18 cellular contexts compared by ENCODE assay signal in genomic region chr3:43505351-43505750, GRCh38.
A peak's percentile ranks its signal among the peaks of the same experiment; 100 is the strongest.
DNase-seq lines count a peak whose midpoint lies in the region; ATAC-seq, FAIRE-seq and TF ChIP-seq lines count a peak whose summit lies in the region.
"Had no signal": no experiment of that assay in that cellular context is flagged by ENCODE, and none has a peak within 500 bp of the region (broad histone marks: within the 10 kb centered on the region; RNA-seq: fewer than 3 reads in every experiment).

No MANE protein-coding gene starts in this region.

- no peak for FAIRE-seq in astrocyte (lab: Jason Lieb, UNC)
- FAIRE-seq: HTR-8/SVneo, islet of Langerhans, small intestine had no signal

- H3K4me3 ChIP-seq in astrocyte (ENCODE audit: insufficient read depth, low read depth, low read length): no peak overlapping the region

- no peaks in the 10 kb centered on the region for H3K36me3 ChIP-seq in astrocyte (ENCODE audit: insufficient read depth, low read length)
- H3K36me3 ChIP-seq: brain microvascular endothelial cell had no signal

- no peak overlapping the region for H3K9ac ChIP-seq in astrocyte (ENCODE audit: low read length)

- peaks cover 19% of the 10 kb centered on the region for H3K4me1 Mint-ChIP-seq in activated CD8-positive, alpha-beta memory T cell treated with anti-CD3 and anti-CD28 coated beads, Interleukin-2, amount 10 ng/mL, durations not matched to agents 7 days and 5 days
- no peaks in the 10 kb centered on the region for H3K4me1 Mint-ChIP-seq in astrocyte (ENCODE audit: low read depth, unreplicated experiment)
- H3K4me1 Mint-ChIP-seq: WTC11 had no signal

- H3K9me3 Mint-ChIP-seq in activated CD8-positive, alpha-beta memory T cell treated with anti-CD3 and anti-CD28 coated beads, Interleukin-2, amount 10 ng/mL, durations not matched to agents 7 days and 5 days (ENCODE audit: low read depth): no peaks in the 10 kb centered on the region
- no peaks in the 10 kb centered on the region for H3K9me3 Mint-ChIP-seq in astrocyte (ENCODE audit: unreplicated experiment)
- H3K9me3 Mint-ChIP-seq: WTC11 had no signal

- H2AFZ ChIP-seq in astrocyte (ENCODE audit: low read depth, low read length): no peak overlapping the region

- H3K27ac ChIP-seq in astrocyte (ENCODE audit: low read depth, low read length): no peak overlapping the region
- H3K27ac ChIP-seq: brain microvascular endothelial cell had no signal

- no peak overlapping the region for H3K27ac Mint-ChIP-seq in activated CD8-positive, alpha-beta memory T cell treated with anti-CD3 and anti-CD28 coated beads, Interleukin-2, amount 10 ng/mL, durations not matched to agents 7 days and 5 days
- H3K27ac Mint-ChIP-seq in astrocyte (ENCODE audit: unreplicated experiment): no peak overlapping the region
- H3K27ac Mint-ChIP-seq: WTC11 had no signal

- peak; percentile 47 for ATAC-seq in activated CD8-positive, alpha-beta memory T cell treated with anti-CD3 and anti-CD28 coated beads, Interleukin-2, amount 10 ng/mL, durations not matched to agents 7 days and 5 days
- ATAC-seq in HG03139 (IDR thresholded peaks at IDR 0.05; ENCODE audit: unreplicated experiment): no peak
- ATAC-seq: WTC11 had no signal

- no peaks in the 10 kb centered on the region for H3K79me2 ChIP-seq in astrocyte (ENCODE audit: insufficient read depth, low read length)

- no peaks in the 10 kb centered on the region for H3K36me3 Mint-ChIP-seq in activated CD8-positive, alpha-beta memory T cell treated with anti-CD3 and anti-CD28 coated beads, Interleukin-2, amount 10 ng/mL, durations not matched to agents 7 days and 5 days
- H3K36me3 Mint-ChIP-seq in astrocyte (ENCODE audit: low read depth, unreplicated experiment): peaks cover 2% of the 10 kb centered on the region

- CTCF ChIA-PET in activated CD8-positive, alpha-beta memory T cell treated with anti-CD3 and anti-CD28 coated beads, Interleukin-2, amount 10 ng/mL, durations not matched to agents 7 days and 5 days (lab: Charles Lee): interaction anchor here (1.1 to 2.9 kb wide), 2 partner anchors 14 to 345 kb away, joined by 3 to 12 read pairs; no protein-coding TSS in a partner anchor

- H3K4me2 ChIP-seq in astrocyte (ENCODE audit: low read length): no peak overlapping the region

- no peaks in the 10 kb centered on the region for H3K4me1 ChIP-seq in astrocyte (ENCODE audit: insufficient read depth, low read length)

- H4K20me1 ChIP-seq in astrocyte (ENCODE audit: insufficient read depth, low read length): peaks cover 4% of the 10 kb centered on the region

- no peaks in the 10 kb centered on the region for H3K27me3 ChIP-seq in astrocyte (ENCODE audit: insufficient read depth, low read length)
- H3K27me3 ChIP-seq: brain microvascular endothelial cell had no signal

- no peak overlapping the region for H3K4me3 Mint-ChIP-seq in activated CD8-positive, alpha-beta memory T cell treated with anti-CD3 and anti-CD28 coated beads, Interleukin-2, amount 10 ng/mL, durations not matched to agents 7 days and 5 days
- H3K4me3 Mint-ChIP-seq in astrocyte (ENCODE audit: unreplicated experiment): no peak overlapping the region
- H3K4me3 Mint-ChIP-seq: WTC11 had no signal

- H3K9me3 ChIP-seq in astrocyte (ENCODE audit: insufficient read depth, low read depth, low read length): no peaks in the 10 kb centered on the region

- DNase-seq in activated CD8-positive, alpha-beta memory T cell treated with anti-CD3 and anti-CD28 coated beads, Interleukin-2, amount 10 ng/mL, durations not matched to agents 7 days and 5 days: no peak
- DNase-seq in activated CD8-positive, alpha-beta memory T cell treated with anti-CD3 and anti-CD28 coated beads, Interleukin-2, amount 50 U/mL, for 48 hours: no peak
- peak; percentile 70 for DNase-seq in LHCN-M2 (ENCODE audit: low read depth)
- DNase-seq in astrocyte (ENCODE audit: low read depth): peak; percentile 37
- DNase-seq in renal cortical epithelial cell (ENCODE audit: low read depth): peak; percentile 44
- no peak for DNase-seq in NCI-H82 (lab: John Stamatoyannopoulos, UW)
- DNase-seq in amniotic stem cell (lab: John Stamatoyannopoulos, UW): no peak
- DNase-seq: brain microvascular endothelial cell; Calu3; effector memory CD4-positive, alpha-beta T cell; occipital lobe; small intestine; substantia nigra; SW 1271 had no signal

- TF ChIP-seq CTCF in astrocyte (IDR thresholded peaks at IDR 0.05; ENCODE audit: insufficient read depth, low read depth, low read length): no peak

- no peaks in the 10 kb centered on the region for H3K27me3 Mint-ChIP-seq in activated CD8-positive, alpha-beta memory T cell treated with anti-CD3 and anti-CD28 coated beads, Interleukin-2, amount 10 ng/mL, durations not matched to agents 7 days and 5 days
- no peaks in the 10 kb centered on the region for H3K27me3 Mint-ChIP-seq in astrocyte (ENCODE audit: low read depth, unreplicated experiment)

Comparison
In these comparisons a context has a peak if more than half of its experiments do, and no peak if none do; other contexts are left out.
1. DNase-seq: peak in LHCN-M2 (single experiment), astrocyte (single experiment) and renal cortical epithelial cell (single experiment); none in activated CD8-positive, alpha-beta memory T cell treated with anti-CD3 and anti-CD28 coated beads, Interleukin-2, amount 10 ng/mL, durations not matched to agents 7 days and 5 days (single experiment), activated CD8-positive, alpha-beta memory T cell treated with anti-CD3 and anti-CD28 coated beads, Interleukin-2, amount 50 U/mL, for 48 hours (single experiment), NCI-H82 (single experiment) and amniotic stem cell (single experiment).